Comparison of ENCODE assay signal across 1 cellular context in the genomic region with DNA sequence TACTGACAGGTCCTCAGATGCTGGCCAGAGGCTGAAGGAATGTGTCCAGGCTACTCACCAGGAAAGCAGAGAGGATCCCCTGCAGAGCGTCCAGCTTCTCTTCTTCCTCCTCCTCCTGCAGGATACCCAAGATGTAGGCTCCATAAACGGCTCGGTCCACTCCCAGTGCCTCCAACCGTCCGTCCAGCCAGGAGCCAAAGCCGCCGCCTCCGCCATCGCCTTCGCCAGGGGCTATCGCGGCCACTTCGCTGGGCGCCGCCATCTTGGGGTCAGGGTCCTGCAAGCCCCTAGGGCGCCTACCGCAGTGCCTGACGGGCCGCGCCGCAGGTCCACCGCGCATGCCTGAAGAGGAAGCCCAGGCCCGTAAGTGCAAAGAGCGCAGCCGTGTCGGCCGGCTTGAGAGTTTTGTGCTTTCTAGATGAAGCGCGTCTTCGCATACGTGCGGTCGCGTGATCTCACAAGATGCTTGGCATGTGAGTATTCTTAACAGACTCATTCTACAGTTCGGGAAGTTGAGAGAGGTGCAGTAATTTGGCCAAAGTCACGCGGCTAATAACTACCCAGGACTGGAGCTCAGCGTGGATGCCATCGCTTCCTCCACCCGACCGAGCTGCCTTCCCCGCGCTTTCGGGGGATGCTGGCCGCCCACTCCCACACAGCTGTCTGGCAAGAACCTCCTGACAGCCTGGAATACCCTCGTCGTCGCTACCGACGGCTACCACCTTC.
TF ChIP-seq lines count a peak whose summit lies in the region.

TSS of gene CCDC43 (minus strand) at position 285 of the 726 bp plus-strand sequence. CDS start at position 262, 23 bp downstream.

TF ChIP-seq in HepG2, 621 proteins besides CTCF, POLR2A, EP300 and RAD21 (continued from another document and continues in another):
- TF ChIP-seq, protein P1, sequence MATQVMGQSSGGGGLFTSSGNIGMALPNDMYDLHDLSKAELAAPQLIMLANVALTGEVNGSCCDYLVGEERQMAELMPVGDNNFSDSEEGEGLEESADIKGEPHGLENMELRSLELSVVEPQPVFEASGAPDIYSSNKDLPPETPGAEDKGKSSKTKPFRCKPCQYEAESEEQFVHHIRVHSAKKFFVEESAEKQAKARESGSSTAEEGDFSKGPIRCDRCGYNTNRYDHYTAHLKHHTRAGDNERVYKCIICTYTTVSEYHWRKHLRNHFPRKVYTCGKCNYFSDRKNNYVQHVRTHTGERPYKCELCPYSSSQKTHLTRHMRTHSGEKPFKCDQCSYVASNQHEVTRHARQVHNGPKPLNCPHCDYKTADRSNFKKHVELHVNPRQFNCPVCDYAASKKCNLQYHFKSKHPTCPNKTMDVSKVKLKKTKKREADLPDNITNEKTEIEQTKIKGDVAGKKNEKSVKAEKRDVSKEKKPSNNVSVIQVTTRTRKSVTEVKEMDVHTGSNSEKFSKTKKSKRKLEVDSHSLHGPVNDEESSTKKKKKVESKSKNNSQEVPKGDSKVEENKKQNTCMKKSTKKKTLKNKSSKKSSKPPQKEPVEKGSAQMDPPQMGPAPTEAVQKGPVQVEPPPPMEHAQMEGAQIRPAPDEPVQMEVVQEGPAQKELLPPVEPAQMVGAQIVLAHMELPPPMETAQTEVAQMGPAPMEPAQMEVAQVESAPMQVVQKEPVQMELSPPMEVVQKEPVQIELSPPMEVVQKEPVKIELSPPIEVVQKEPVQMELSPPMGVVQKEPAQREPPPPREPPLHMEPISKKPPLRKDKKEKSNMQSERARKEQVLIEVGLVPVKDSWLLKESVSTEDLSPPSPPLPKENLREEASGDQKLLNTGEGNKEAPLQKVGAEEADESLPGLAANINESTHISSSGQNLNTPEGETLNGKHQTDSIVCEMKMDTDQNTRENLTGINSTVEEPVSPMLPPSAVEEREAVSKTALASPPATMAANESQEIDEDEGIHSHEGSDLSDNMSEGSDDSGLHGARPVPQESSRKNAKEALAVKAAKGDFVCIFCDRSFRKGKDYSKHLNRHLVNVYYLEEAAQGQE (IDR thresholded peaks at IDR 0.05; ENCODE audit: borderline replicate concordance in 1 of 2, low read depth in 1 of 2, low read length in 2 of 2): peak in 1 of 2 experiments; percentile 79; a peak in 1 of 4 replicates
- peak; percentile 95 for TF ChIP-seq ZNF33B (CRISPR knock-in tag; IDR thresholded peaks at IDR 0.05)
- no peak; the same call in 1 of the 2 replicates for TF ChIP-seq MAF1 (CRISPR knock-in tag; IDR thresholded peaks at IDR 0.05; ENCODE audit: borderline replicate concordance)
- TF ChIP-seq FOSL1 (CRISPR knock-in tag; IDR thresholded peaks at IDR 0.05; ENCODE audit: borderline replicate concordance): no peak
- TF ChIP-seq ZBTB26 (CRISPR knock-in tag; IDR thresholded peaks at IDR 0.05; ENCODE audit: borderline replicate concordance): peak; percentile 66; the same call in 1 of the 2 replicates
- TF ChIP-seq BATF2 (CRISPR knock-in tag; IDR thresholded peaks at IDR 0.05): peak; percentile 72; the same call in 1 of the 2 replicates
- peak; percentile 64; the same call in 1 of the 2 replicates for TF ChIP-seq IRX3 (CRISPR knock-in tag; IDR thresholded peaks at IDR 0.05; ENCODE audit: borderline replicate concordance, low read depth)
- no peak for TF ChIP-seq ZNF446 (CRISPR knock-in tag; IDR thresholded peaks at IDR 0.05)
- TF ChIP-seq THAP7 (CRISPR knock-in tag; IDR thresholded peaks at IDR 0.05): peak; percentile 95; the same call in 1 of the 2 replicates
- peak; percentile 96 for TF ChIP-seq ZNF879 (CRISPR knock-in tag; IDR thresholded peaks at IDR 0.05)
- TF ChIP-seq ZNF354B (CRISPR knock-in tag; IDR thresholded peaks at IDR 0.05): 0 out of 2 replicates have a peak, but pooled peaks have one; percentile 60
- TF ChIP-seq ZKSCAN5 (CRISPR knock-in tag; IDR thresholded peaks at IDR 0.05): 0 out of 2 replicates have a peak, but pooled peaks have one; percentile 41
- TF ChIP-seq ZNF672 (CRISPR knock-in tag; IDR thresholded peaks at IDR 0.05): 0 out of 2 replicates have a peak, but pooled peaks have one; percentile 52
- no peak; the same call in 1 of the 2 replicates for TF ChIP-seq ZNF609 (CRISPR knock-in tag; IDR thresholded peaks at IDR 0.05; ENCODE audit: borderline replicate concordance)
- peak; percentile 98 for TF ChIP-seq ZNF547 (CRISPR knock-in tag; IDR thresholded peaks at IDR 0.05)
- peak; percentile 93 for TF ChIP-seq POGZ (CRISPR knock-in tag; IDR thresholded peaks at IDR 0.05)
- TF ChIP-seq TCF7L2 (IDR thresholded peaks at IDR 0.05; ENCODE audit: low read depth, low read length): no peak
- TF ChIP-seq ZNF264 (CRISPR knock-in tag; IDR thresholded peaks at IDR 0.05): peak; percentile 87; the same call in 1 of the 2 replicates
- TF ChIP-seq HDAC6 (IDR thresholded peaks at IDR 0.05; ENCODE audit: low read depth, low read length): no peak
- TF ChIP-seq ZNF574 (CRISPR knock-in tag; IDR thresholded peaks at IDR 0.05): peak; percentile 95
- peak; percentile 93 for TF ChIP-seq NFKB2 (CRISPR knock-in tag; IDR thresholded peaks at IDR 0.05; ENCODE audit: borderline replicate concordance)
- TF ChIP-seq SMAD1 (CRISPR knock-in tag; IDR thresholded peaks at IDR 0.05; ENCODE audit: borderline replicate concordance, low read depth): peak; percentile 94
- TF ChIP-seq HDAC2 (CRISPR knock-in tag; IDR thresholded peaks at IDR 0.05): peak; percentile 81
- TF ChIP-seq EED (CRISPR knock-in tag; IDR thresholded peaks at IDR 0.05): peak; percentile 98
- TF ChIP-seq, protein P2, sequence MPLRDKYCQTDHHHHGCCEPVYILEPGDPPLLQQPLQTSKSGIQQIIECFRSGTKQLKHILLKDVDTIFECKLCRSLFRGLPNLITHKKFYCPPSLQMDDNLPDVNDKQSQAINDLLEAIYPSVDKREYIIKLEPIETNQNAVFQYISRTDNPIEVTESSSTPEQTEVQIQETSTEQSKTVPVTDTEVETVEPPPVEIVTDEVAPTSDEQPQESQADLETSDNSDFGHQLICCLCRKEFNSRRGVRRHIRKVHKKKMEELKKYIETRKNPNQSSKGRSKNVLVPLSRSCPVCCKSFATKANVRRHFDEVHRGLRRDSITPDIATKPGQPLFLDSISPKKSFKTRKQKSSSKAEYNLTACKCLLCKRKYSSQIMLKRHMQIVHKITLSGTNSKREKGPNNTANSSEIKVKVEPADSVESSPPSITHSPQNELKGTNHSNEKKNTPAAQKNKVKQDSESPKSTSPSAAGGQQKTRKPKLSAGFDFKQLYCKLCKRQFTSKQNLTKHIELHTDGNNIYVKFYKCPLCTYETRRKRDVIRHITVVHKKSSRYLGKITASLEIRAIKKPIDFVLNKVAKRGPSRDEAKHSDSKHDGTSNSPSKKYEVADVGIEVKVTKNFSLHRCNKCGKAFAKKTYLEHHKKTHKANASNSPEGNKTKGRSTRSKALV (CRISPR knock-in tag; IDR thresholded peaks at IDR 0.05): peak; percentile 87
- peak; percentile 2; the same call in 1 of the 2 replicates for TF ChIP-seq ZNF160 (CRISPR knock-in tag; IDR thresholded peaks at IDR 0.05)
- peak; percentile 84; the same call in 1 of the 2 replicates for TF ChIP-seq ZSCAN20 (CRISPR knock-in tag; IDR thresholded peaks at IDR 0.05; ENCODE audit: borderline replicate concordance)
- TF ChIP-seq ZC3H13 (CRISPR knock-in tag; IDR thresholded peaks at IDR 0.05): peak; percentile 47; the same call in 1 of the 2 replicates
- TF ChIP-seq PRPF4 (IDR thresholded peaks at IDR 0.05; ENCODE audit: low read depth, low read length, poor library complexity, severe bottlenecking): no peak
- TF ChIP-seq AGO2 (optimal IDR thresholded peaks at IDR 0.05; ENCODE audit: low read depth, low read length): peak; percentile 74
- TF ChIP-seq HCFC1 (IDR thresholded peaks at IDR 0.05; ENCODE audit: low read depth, low read length): peak; percentile 71
- TF ChIP-seq ZNF639 (CRISPR knock-in tag; conservative IDR thresholded peaks at IDR 0.05): no peak
- no peak for TF ChIP-seq ZEB1 (IDR thresholded peaks at IDR 0.05; ENCODE audit: insufficient replicate concordance, low read depth)
- TF ChIP-seq HOXA9 (CRISPR knock-in tag; IDR thresholded peaks at IDR 0.05; ENCODE audit: borderline replicate concordance): no peak
- TF ChIP-seq ZNF230 (CRISPR knock-in tag; IDR thresholded peaks at IDR 0.05): peak; percentile 80; the same call in 1 of the 2 replicates
- TF ChIP-seq ZBTB34 (CRISPR knock-in tag; IDR thresholded peaks at IDR 0.05): peak; percentile 48; the same call in 1 of the 2 replicates
